ENCODE assay signal across 27 cellular contexts in the genomic region with DNA sequence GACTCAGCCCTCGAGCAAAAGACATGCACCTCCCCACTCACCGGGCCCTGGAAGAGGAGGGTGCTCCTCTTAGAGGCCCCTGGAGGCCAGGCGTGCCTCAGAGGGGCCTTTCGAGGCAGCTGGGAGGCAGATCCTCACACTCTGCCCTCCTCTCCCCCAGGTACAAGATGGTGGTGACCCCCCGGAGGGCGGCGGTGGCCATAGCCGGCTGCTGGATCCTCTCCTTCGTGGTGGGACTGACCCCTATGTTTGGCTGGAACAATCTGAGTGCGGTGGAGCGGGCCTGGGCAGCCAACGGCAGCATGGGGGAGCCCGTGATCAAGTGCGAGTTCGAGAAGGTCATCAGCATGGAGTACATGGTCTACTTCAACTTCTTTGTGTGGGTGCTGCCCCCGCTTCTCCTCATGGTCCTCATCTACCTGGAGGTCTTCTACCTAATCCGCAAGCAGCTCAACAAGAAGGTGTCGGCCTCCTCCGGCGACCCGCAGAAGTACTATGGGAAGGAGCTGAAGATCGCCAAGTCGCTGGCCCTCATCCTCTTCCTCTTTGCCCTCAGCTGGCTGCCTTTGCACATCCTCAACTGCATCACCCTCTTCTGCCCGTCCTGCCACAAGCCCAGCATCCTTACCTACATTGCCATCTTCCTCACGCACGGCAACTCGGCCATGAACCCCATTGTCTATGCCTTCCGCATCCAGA. TPM values are rescaled to one million over a fixed set of nuclear protein-coding genes. Genes with fewer than 3 reads are reported as not detected.
DNase-seq lines count a peak whose midpoint lies in the region; ATAC-seq, FAIRE-seq and TF ChIP-seq lines count a peak whose summit lies in the region.
"Had no signal": no experiment of that assay in that cellular context is flagged by ENCODE, and none has a peak within 500 bp of the region (broad histone marks: within the 10 kb centered on the region; RNA-seq: fewer than 3 reads in every experiment).

No MANE protein-coding gene starts in this region.

- 93% methylated on average over 28 of the region's 28 CpGs for WGBS in right cardiac atrium
- 5% methylated on average over 28 of the region's 28 CpGs for WGBS in K562 (ENCODE audit: insufficient coverage, low coverage, missing lambda C conversion rate)

- TF ChIP-seq POLR2A in K562 (conservative IDR thresholded peaks at IDR 0.05): no peak

- intact Hi-C loops in Right ventricle myocardium superior (cut with DNase I) (no loop called here), right cardiac atrium (cut with DNase I) (no loop called here), K562 (cut with micrococcal nuclease) (loop anchor here (2.0 kb wide), 1 partner anchor 52 kb away; no protein-coding TSS in a partner anchor), lower lobe of right lung (cut with DNase I) (no loop called here)

- H3K27me3 Mint-ChIP-seq in activated CD8-positive, alpha-beta T cell treated with anti-CD3 and anti-CD28 coated beads, Interleukin-2, amount 10 ng/mL, durations not matched to agents 7 days and 5 days (ENCODE audit: low read depth): peaks cover 14% of the 10 kb centered on the region

- DNase-seq in Right ventricle myocardium superior (peak; percentile 20), right cardiac atrium (no peak), K562 (ENCODE audit: extremely low read depth in 1 of 4, low spot score in 3 of 4) (no peak), lower lobe of right lung (peak; percentile 34), osteoblast (ENCODE audit: insufficient read length, low spot score, missing footprints) (peak; percentile 69), SKM-1 treated with dmso at 0.1 percent for 144 hours (lab: John Stamatoyannopoulos, UW; ENCODE audit: unreplicated experiment) (no peak)
- no peak for DNase-seq in activated CD8-positive, alpha-beta T cell treated with anti-CD3 and anti-CD28 coated beads, Interleukin-2, amount 10 ng/mL, durations not matched to agents 7 days and 5 days
- DNase-seq: 8988T; ACHN; AML-193; BE2C; Calu3; CD4-positive, alpha-beta T cell; CD8-positive, alpha-beta memory T cell; DMS53; DMS79 treated with DMSO at 0.1 percent for 48 hours; GF-D8; GM23248; H9 had no signal

- POLR2A ChIA-PET in K562 (lab: Yijun Ruan, JAX): no interaction called here
- POLR2A ChIA-PET in activated CD8-positive, alpha-beta T cell treated with anti-CD3 and anti-CD28 coated beads, Interleukin-2, amount 10 ng/mL, durations not matched to agents 7 days and 5 days (lab: Charles Lee): no interaction called here

- H3K9me3 Mint-ChIP-seq in activated CD8-positive, alpha-beta T cell treated with anti-CD3 and anti-CD28 coated beads, Interleukin-2, amount 10 ng/mL, durations not matched to agents 7 days and 5 days (ENCODE audit: insufficient read depth): no peaks in the 10 kb centered on the region
- H3K9me3 Mint-ChIP-seq: CD4-positive, alpha-beta T cell; CD8-positive, alpha-beta memory T cell; H9 had no signal

- H3K4me1 ChIP-seq in right cardiac atrium (ENCODE audit: control insufficient read depth, insufficient read depth, low read length) (no peaks in the 10 kb centered on the region), K562 (replicated peaks in 1 of 2; ENCODE audit: control insufficient read depth in 2 of 2, insufficient read depth in 2 of 2, low read length in 2 of 2) (peaks cover 0 to 7% of the 10 kb centered on the region in 2 experiments; a peak in 1 of 5 replicates), lower lobe of right lung (no peaks in the 10 kb centered on the region), osteoblast (ENCODE audit: insufficient read depth, low read length) (no peaks in the 10 kb centered on the region)
- H3K4me1 ChIP-seq: A549, BE2C had no signal

- no peaks in the 10 kb centered on the region for H3K79me2 ChIP-seq in K562 (ENCODE audit: control insufficient read depth, insufficient read depth, low read length)
- no peaks in the 10 kb centered on the region for H3K79me2 ChIP-seq in osteoblast (ENCODE audit: insufficient read depth, low read length)

- FAIRE-seq in K562 (lab: Jason Lieb, UNC): no peak
- FAIRE-seq: A549, GM12891, GM19239 had no signal

- H3K4me3 ChIP-seq in right cardiac atrium (ENCODE audit: low read length): no peak overlapping the region
- H3K4me3 ChIP-seq in K562: no peak overlapping the region
- no peak overlapping the region for H3K4me3 ChIP-seq in lower lobe of right lung
- H3K4me3 ChIP-seq in osteoblast (ENCODE audit: insufficient read depth, low read length): no peak overlapping the region
- H3K4me3 ChIP-seq: A549; BLaER1 treated with 17β-estradiol and CSF1 and Interleukin-3, amounts not matched to agents 10 nM and 100 nM; GM23248 had no signal

- H2AFZ ChIP-seq in K562 (ENCODE audit: low read depth, low read length) (no peak overlapping the region), osteoblast (ENCODE audit: low read length) (no peak overlapping the region)
- H2AFZ ChIP-seq: GM23248 had no signal

- no peak for TF ChIP-seq RAD21 in K562 (CRISPR knock-in tag; conservative IDR thresholded peaks at IDR 0.05 in 1 of 2, IDR thresholded peaks at IDR 0.05 in 1 of 2)

- in situ Hi-C loops in K562 (cut with MboI): no loop called here

- no peaks in the 10 kb centered on the region for H3K36me3 Mint-ChIP-seq in activated CD8-positive, alpha-beta T cell treated with anti-CD3 and anti-CD28 coated beads, Interleukin-2, amount 10 ng/mL, durations not matched to agents 7 days and 5 days (ENCODE audit: low read depth)
- H3K36me3 Mint-ChIP-seq: CD8-positive, alpha-beta memory T cell had no signal

- H3K4me2 ChIP-seq in K562 (ENCODE audit: insufficient read depth, low read length) (no peak overlapping the region), osteoblast (ENCODE audit: insufficient read depth, low read length) (no peak overlapping the region)
- H3K4me2 ChIP-seq: A549 had no signal

- no peak overlapping the region for H3K27ac ChIP-seq in right cardiac atrium (ENCODE audit: low read length)
- no peak overlapping the region for H3K27ac ChIP-seq in K562 (ENCODE audit: extremely low read depth, low read depth, low read length)
- no peak overlapping the region for H3K27ac ChIP-seq in lower lobe of right lung
- no peak overlapping the region for H3K27ac ChIP-seq in osteoblast (ENCODE audit: low read depth, low read length)
- H3K27ac ChIP-seq: A549; BLaER1 treated with 17β-estradiol and CSF1 and Interleukin-3, amounts not matched to agents 10 nM and 100 nM; GM23248 had no signal

- H3K9me3 ChIP-seq in right cardiac atrium (ENCODE audit: control insufficient read depth, low read length) (no peaks in the 10 kb centered on the region), K562 (replicated peaks; ENCODE audit: control insufficient read depth, insufficient read depth, low read depth, low read length) (no peaks in the 10 kb centered on the region), lower lobe of right lung (no peaks in the 10 kb centered on the region), osteoblast (ENCODE audit: low read depth, low read length) (no peaks in the 10 kb centered on the region)
- H3K9me3 ChIP-seq: A549; BE2C; BLaER1 treated with 17β-estradiol and CSF1 and Interleukin-3, amounts not matched to agents 10 nM and 100 nM had no signal

- no peak for TF ChIP-seq CTCF in K562 (IDR thresholded peaks at IDR 0.05 in 2 of 3, conservative IDR thresholded peaks at IDR 0.05 in 1 of 3; ENCODE audit: insufficient read depth in 2 of 3, low read depth in 1 of 3, low read length in 3 of 3)
- no peak for TF ChIP-seq CTCF in lower lobe of right lung (IDR thresholded peaks at IDR 0.05)
- no peak for TF ChIP-seq CTCF in osteoblast (IDR thresholded peaks at IDR 0.05; ENCODE audit: extremely low read depth, low read depth, low read length)

- CTCF ChIA-PET in K562 (lab: Yijun Ruan, JAX; ENCODE audit: low intra/inter-chr PET ratio): no interaction called here
- CTCF ChIA-PET in activated CD8-positive, alpha-beta T cell treated with anti-CD3 and anti-CD28 coated beads, Interleukin-2, amount 10 ng/mL, durations not matched to agents 7 days and 5 days (lab: Charles Lee): interaction anchor here (1.4 kb wide), 1 partner anchor 125 kb away, joined by 4 read pairs; no protein-coding TSS in a partner anchor

- BruUV-seq in K562 (replicated peaks; lab: Mats Ljungman, UMichigan): no TSS peak

- ATAC-seq in Right ventricle myocardium superior (ENCODE audit: poor library complexity) (no peak), right cardiac atrium (no peak), K562 (no peak), lower lobe of right lung (no peak), HG02588 (IDR thresholded peaks at IDR 0.05; ENCODE audit: unreplicated experiment) (no peak)
- ATAC-seq in activated CD8-positive, alpha-beta T cell treated with anti-CD3 and anti-CD28 coated beads, Interleukin-2, amount 10 ng/mL, durations not matched to agents 7 days and 5 days: no peak
- ATAC-seq: HCT116 had no signal

- no peak for TF ChIP-seq EP300 in K562 (IDR thresholded peaks at IDR 0.05; ENCODE audit: low read length)

- H3K9ac ChIP-seq in K562 (ENCODE audit: insufficient read depth in 1 of 2, low read depth in 2 of 2, low read length in 2 of 2): peak overlapping the region in 1 of 2 experiments; percentile 66; a peak in 1 of 4 replicates
- H3K9ac ChIP-seq: BLaER1 treated with 17β-estradiol and CSF1 and Interleukin-3, amounts not matched to agents 10 nM and 100 nM; GM23248 had no signal

- H3K36me3 ChIP-seq in K562 (ENCODE audit: control insufficient read depth, insufficient read depth, low read length): no peaks in the 10 kb centered on the region
- no peaks in the 10 kb centered on the region for H3K36me3 ChIP-seq in lower lobe of right lung
- H3K36me3 ChIP-seq in osteoblast (ENCODE audit: insufficient read depth, low read length): no peaks in the 10 kb centered on the region
- H3K36me3 ChIP-seq: BE2C had no signal

- peaks cover 2% of the 10 kb centered on the region for H3K4me1 Mint-ChIP-seq in activated CD8-positive, alpha-beta T cell treated with anti-CD3 and anti-CD28 coated beads, Interleukin-2, amount 10 ng/mL, durations not matched to agents 7 days and 5 days (ENCODE audit: low read depth)
- H3K4me1 Mint-ChIP-seq: CD8-positive, alpha-beta memory T cell had no signal

- H3K27me3 ChIP-seq in right cardiac atrium (ENCODE audit: control insufficient read depth, insufficient read depth) (no peaks in the 10 kb centered on the region), K562 (ENCODE audit: control insufficient read depth in 2 of 2, insufficient read depth in 2 of 2, low read length in 2 of 2) (peaks cover 30 to 83% of the 10 kb centered on the region in 2 experiments; a peak in 4 of 5 replicates), lower lobe of right lung (ENCODE audit: low read depth) (no peaks in the 10 kb centered on the region), osteoblast (ENCODE audit: insufficient read depth, low read length) (peaks cover 29% of the 10 kb centered on the region)
- H3K27me3 ChIP-seq: BE2C; BLaER1 treated with 17β-estradiol and CSF1 and Interleukin-3, amounts not matched to agents 10 nM and 100 nM had no signal

- H3K9me1 ChIP-seq in K562 (ENCODE audit: control insufficient read depth, insufficient read depth, low read length): no peaks in the 10 kb centered on the region

- H3K27ac Mint-ChIP-seq in activated CD8-positive, alpha-beta T cell treated with anti-CD3 and anti-CD28 coated beads, Interleukin-2, amount 10 ng/mL, durations not matched to agents 7 days and 5 days: no peak overlapping the region
- H3K27ac Mint-ChIP-seq: CD4-positive, alpha-beta T cell; CD8-positive, alpha-beta memory T cell; H9 had no signal

- H3K4me3 Mint-ChIP-seq in activated CD8-positive, alpha-beta T cell treated with anti-CD3 and anti-CD28 coated beads, Interleukin-2, amount 10 ng/mL, durations not matched to agents 7 days and 5 days: no peak overlapping the region
- H3K4me3 Mint-ChIP-seq: CD4-positive, alpha-beta T cell; CD8-positive, alpha-beta memory T cell; H9 had no signal

- H4K20me1 ChIP-seq in K562 (replicated peaks; ENCODE audit: control insufficient read depth, insufficient read depth, low read length) (peaks cover 9% of the 10 kb centered on the region; the same call in 1 of the 2 replicates), osteoblast (ENCODE audit: insufficient read depth, low read length) (no peaks in the 10 kb centered on the region)
- H4K20me1 ChIP-seq: BLaER1 treated with 17β-estradiol and CSF1 and Interleukin-3, amounts not matched to agents 10 nM and 100 nM had no signal

RNA-seq across cellular contexts. Expression of gene MYBPH, which starts 10.4 kb away (rescaled TPM):
- not detected for total RNA-seq in Right ventricle myocardium superior
- not detected for total RNA-seq in right cardiac atrium
- polyA plus RNA-seq in right cardiac atrium: 0.07 TPM
- not detected in 2 replicates for total RNA-seq in K562 (2011; cell fraction: chromatin; rRNA removed; ENCODE audit: low replicate concordance)
- not detected in 2 replicates for total RNA-seq in K562 (2011; cell fraction: nucleolus; rRNA removed)
- total RNA-seq in K562 (2011; cell fraction: nucleoplasm; rRNA removed): not detected in 2 replicates
- total RNA-seq in K562 (2014; rRNA removed): not detected in 2 replicates
- total RNA-seq in K562 (2014; rRNA removed; fragmentation: Illumina TruSeq; extraction: Trizol): not detected in 2 replicates
- not detected in 2 replicates for total RNA-seq in K562 (2015; rRNA removed; fragmentation: Illumina TruSeq; extraction: Trizol)
- total RNA-seq in K562 (2021): not detected in 2 replicates
- polyA plus RNA-seq in K562 (2011; rRNA removed): not detected in 2 replicates
- polyA plus RNA-seq in K562 (2011; cell fraction: cytosol; rRNA removed): not detected in 2 replicates
- polyA plus RNA-seq in K562 (2011; cell fraction: nucleus; rRNA removed): not detected in 2 replicates
- polyA plus RNA-seq in K562 (2012): not detected in 2 replicates
- polyA plus RNA-seq in K562 (2014; fragmentation: Illumina TruSeq; extraction: Trizol): not detected in 2 replicates
- polyA plus RNA-seq in K562 (2014; fragmentation: Nextera tagmentation; extraction: Ambion mirVana): not detected
- polyA plus RNA-seq in K562 (2014; rRNA removed): 0.13 TPM in 1 of 2 replicates, not detected in the other
- polyA minus RNA-seq in K562 (2011; rRNA and poly(A)+ RNA removed): not detected in 2 replicates
- not detected in 2 replicates for polyA minus RNA-seq in K562 (2011; cell fraction: cytosol; rRNA and poly(A)+ RNA removed)
- polyA minus RNA-seq in K562 (2011; cell fraction: nucleus; rRNA and poly(A)+ RNA removed): not detected in 2 replicates
- not detected for total RNA-seq in lower lobe of right lung
- total RNA-seq in osteoblast: under 0.01 and 0.29 TPM in 2 replicates
- total RNA-seq in activated CD8-positive, alpha-beta T cell treated with anti-CD3 and anti-CD28 coated beads, Interleukin-2, amount 10 ng/mL, durations not matched to agents 7 days and 5 days: not detected
- total RNA-seq: Calu3; CD4-positive, alpha-beta T cell; CD8-positive, alpha-beta memory T cell; Daoy; H4; H9 had no signal
- polyA plus RNA-seq: A549; CD8-positive, alpha-beta memory T cell had no signal

RNA-seq across cellular contexts. Expression of gene CHI3L1, which starts 21.3 kb away (rescaled TPM):
- total RNA-seq in Right ventricle myocardium superior (0.32 TPM), right cardiac atrium (1 to 10 TPM in 3 of 4 donors, not detected in 1; 1.1 to 2.0 (median 1.3) TPM), K562 (2014; rRNA removed) (not detected in 2 replicates), K562 (2014; rRNA removed; fragmentation: Illumina TruSeq; extraction: Trizol) (not detected in 2 replicates), K562 (2015; rRNA removed; fragmentation: Illumina TruSeq; extraction: Trizol) (not detected in 2 replicates), K562 (2021) (not detected in 2 replicates), lower lobe of right lung (22.2 TPM), osteoblast (273 and 932 TPM in 2 replicates)
- polyA plus RNA-seq in right cardiac atrium (4.9 TPM), K562 (2011; rRNA removed) (not detected in 2 replicates), K562 (2014; fragmentation: Illumina TruSeq; extraction: Trizol) (not detected in 2 replicates), K562 (2014; fragmentation: Nextera tagmentation; extraction: Ambion mirVana) (not detected), K562 (2014; rRNA removed) (not detected in 2 replicates)
- not detected in 2 replicates for total RNA-seq in K562 (2011; cell fraction: chromatin; rRNA removed; ENCODE audit: low replicate concordance)
- total RNA-seq in K562 (2011; cell fraction: nucleolus; rRNA removed): not detected in 2 replicates
- total RNA-seq in K562 (2011; cell fraction: nucleoplasm; rRNA removed): not detected in 2 replicates
- not detected in 2 replicates for polyA plus RNA-seq in K562 (2011; cell fraction: cytosol; rRNA removed)
- polyA plus RNA-seq in K562 (2011; cell fraction: nucleus; rRNA removed): not detected in 2 replicates
- polyA plus RNA-seq in K562 (2012): 0.22 TPM in 1 of 2 replicates, not detected in the other
- not detected in 2 replicates for polyA minus RNA-seq in K562 (2011; rRNA and poly(A)+ RNA removed)
- polyA minus RNA-seq in K562 (2011; cell fraction: cytosol; rRNA and poly(A)+ RNA removed): not detected in 2 replicates
- polyA minus RNA-seq in K562 (2011; cell fraction: nucleus; rRNA and poly(A)+ RNA removed): not detected in 2 replicates
- not detected for total RNA-seq in activated CD8-positive, alpha-beta T cell treated with anti-CD3 and anti-CD28 coated beads, Interleukin-2, amount 10 ng/mL, durations not matched to agents 7 days and 5 days
- total RNA-seq: Calu3; CD4-positive, alpha-beta T cell; CD8-positive, alpha-beta memory T cell; Daoy; H4; H9 had no signal
- polyA plus RNA-seq: CD8-positive, alpha-beta memory T cell had no signal

RNA-seq across cellular contexts. Expression of gene ADORA1, which starts 37.7 kb away (rescaled TPM):
- total RNA-seq in Right ventricle myocardium superior: 12.5 TPM
- total RNA-seq in right cardiac atrium: 10 to 100 TPM; 14.8 to 26.3 (median 22.5) TPM
- 32.9 TPM for polyA plus RNA-seq in right cardiac atrium
- total RNA-seq in K562 (2011; cell fraction: chromatin; rRNA removed; ENCODE audit: low replicate concordance): not detected in 2 replicates
- total RNA-seq in K562 (2011; cell fraction: nucleolus; rRNA removed): not detected in 2 replicates
- not detected in 2 replicates for total RNA-seq in K562 (2011; cell fraction: nucleoplasm; rRNA removed)
- total RNA-seq in K562 (2014; rRNA removed): not detected in 2 replicates
- total RNA-seq in K562 (2014; rRNA removed; fragmentation: Illumina TruSeq; extraction: Trizol): not detected in 2 replicates
- total RNA-seq in K562 (2015; rRNA removed; fragmentation: Illumina TruSeq; extraction: Trizol): not detected in 2 replicates
- not detected in 2 replicates for total RNA-seq in K562 (2021)
- polyA plus RNA-seq in K562 (2011; rRNA removed): not detected in 2 replicates
- not detected in 2 replicates for polyA plus RNA-seq in K562 (2011; cell fraction: cytosol; rRNA removed)
- not detected in 2 replicates for polyA plus RNA-seq in K562 (2011; cell fraction: nucleus; rRNA removed)
- polyA plus RNA-seq in K562 (2012): 0.12 TPM in 1 of 2 replicates, not detected in the other
- not detected in 2 replicates for polyA plus RNA-seq in K562 (2014; fragmentation: Illumina TruSeq; extraction: Trizol)
- polyA plus RNA-seq in K562 (2014; fragmentation: Nextera tagmentation; extraction: Ambion mirVana): not detected
- polyA plus RNA-seq in K562 (2014; rRNA removed): not detected in 2 replicates
- not detected in 2 replicates for polyA minus RNA-seq in K562 (2011; rRNA and poly(A)+ RNA removed)
- polyA minus RNA-seq in K562 (2011; cell fraction: cytosol; rRNA and poly(A)+ RNA removed): not detected in 2 replicates
- not detected in 2 replicates for polyA minus RNA-seq in K562 (2011; cell fraction: nucleus; rRNA and poly(A)+ RNA removed)
- 4.1 TPM for total RNA-seq in lower lobe of right lung
- total RNA-seq in osteoblast: 4.0 and 9.1 TPM in 2 replicates
- not detected for total RNA-seq in activated CD8-positive, alpha-beta T cell treated with anti-CD3 and anti-CD28 coated beads, Interleukin-2, amount 10 ng/mL, durations not matched to agents 7 days and 5 days
- total RNA-seq: CD4-positive, alpha-beta T cell; CD8-positive, alpha-beta memory T cell had no signal
- polyA plus RNA-seq: CD8-positive, alpha-beta memory T cell had no signal

Comparison
In these comparisons a context has a peak if more than half of its experiments do, and no peak if none do; other contexts are left out.
1. DNase-seq: peak in Right ventricle myocardium superior (single experiment), lower lobe of right lung (single experiment) and osteoblast (single experiment); none in right cardiac atrium (0 of 3), K562 (0 of 4), SKM-1 treated with dmso at 0.1 percent for 144 hours (single experiment) and activated CD8-positive, alpha-beta T cell treated with anti-CD3 and anti-CD28 coated beads, Interleukin-2, amount 10 ng/mL, durations not matched to agents 7 days and 5 days (single experiment).
2. RNA of gene CHI3L1, which starts 21.3 kb away (total RNA-seq): 273 to 932 TPM in osteoblast; 22.2 TPM in lower lobe of right lung (single experiment), 1.1 to 2.0 TPM in right cardiac atrium, 0.32 TPM in Right ventricle myocardium superior (single experiment), not detected in K562 and not detected in activated CD8-positive, alpha-beta T cell treated with anti-CD3 and anti-CD28 coated beads, Interleukin-2, amount 10 ng/mL, durations not matched to agents 7 days and 5 days; every median in the first group is over 10 times any median in the second.